In genomic region chr20:48839083-48839482, GRCh38 we compare ENCODE assay signal across 24 cellular contexts. TPM values are rescaled to one million over a fixed set of nuclear protein-coding genes. Genes with fewer than 3 reads are reported as not detected.
A peak's percentile ranks its signal among the peaks of the same experiment; 100 is the strongest.
DNase-seq lines count a peak whose midpoint lies in the region; ATAC-seq and TF ChIP-seq lines count a peak whose summit lies in the region.
"Had no signal": no experiment of that assay in that cellular context is flagged by ENCODE, and none has a peak within 500 bp of the region (broad histone marks: within the 10 kb centered on the region; RNA-seq: fewer than 3 reads in every experiment).

No MANE protein-coding gene starts in this region.

- in situ Hi-C loops in Panc1 (cut with HindIII; ENCODE audit: low pct_unique_long_range_greater_than_20kb, low sequenced_read_pairs): no loop called here

- intact Hi-C loops in Panc1 (cut with micrococcal nuclease; ENCODE audit: unreplicated experiment): no loop called here

- peak overlapping the region; percentile 67 for H3K4me3 Mint-ChIP-seq in stimulated activated memory B cell treated with anti-CD40 and anti-IgM and Interleukin-4, amounts not matched to agents 10 μg/mL and 1 μg/mL and 100 μg/mL, for 72 hours
- H3K4me3 Mint-ChIP-seq: activated CD8-positive, alpha-beta T cell treated with anti-CD3 and anti-CD28 coated beads for 36 hours; CD8-positive, alpha-beta memory T cell; nephron progenitor cell had no signal

- H3K9me3 ChIP-seq in Panc1 (ENCODE audit: control insufficient read depth, insufficient read depth, low read depth, low read length): no peaks in the 10 kb centered on the region
- H3K9me3 ChIP-seq: body of pancreas, mucosa of descending colon, ovary, testis, uterus had no signal

- H3K27me3 Mint-ChIP-seq in stimulated activated memory B cell treated with anti-CD40 and anti-IgM and Interleukin-4, amounts not matched to agents 10 μg/mL and 1 μg/mL and 100 μg/mL, for 72 hours: no peaks in the 10 kb centered on the region
- H3K27me3 Mint-ChIP-seq: activated CD8-positive, alpha-beta T cell treated with anti-CD3 and anti-CD28 coated beads for 36 hours; CD8-positive, alpha-beta memory T cell had no signal

- DNase-seq in GM12864 (ENCODE audit: low read depth) (no peak), Panc1 (ENCODE audit: low read depth, low spot score) (no peak), 8988T (no peak), NCI-H2227 (lab: John Stamatoyannopoulos, UW; ENCODE audit: unreplicated experiment) (no peak)
- DNase-seq: activated CD4-positive, CD25-positive, alpha-beta regulatory T cell; activated CD8-positive, alpha-beta T cell treated with anti-CD3 and anti-CD28 coated beads for 36 hours; activated gamma-delta T cell; activated T-cell treated with anti-CD3 and anti-CD28 coated beads for 4 hours; body of pancreas; CD8-positive, alpha-beta memory T cell; cerebellar nuclear complex; islet precursor cell; mucosa of descending colon; NCI-H1436; NCI-H524; nephron progenitor cell; ovary; stimulated activated CD4-positive, alpha-beta T cell treated with anti-CD3 and anti-CD28 coated beads, Interleukin-4, amount 100 ng/mL, for 1 hour; stimulated activated naive CD4-positive, alpha-beta T cell treated with Interleukin-2 at 50 U/mL for 16 hours; testis; uterus had no signal

- TF ChIP-seq CTCF in GM12864 (IDR thresholded peaks at IDR 0.05; ENCODE audit: low read depth, low read length, missing control alignments) (no peak), Panc1 (IDR thresholded peaks at IDR 0.05) (no peak)

- H3K4me3 ChIP-seq in GM12864 (ENCODE audit: low read depth, low read length) (peak overlapping the region; percentile 15; the same call in 1 of the 2 replicates), Panc1 (ENCODE audit: low read depth in 2 of 2, low read length in 2 of 2) (no peak overlapping the region)
- H3K4me3 ChIP-seq: body of pancreas, mucosa of descending colon, ovary, testis, uterus had no signal

- no peaks in the 10 kb centered on the region for H3K27me3 ChIP-seq in Panc1 (ENCODE audit: control insufficient read depth, insufficient read depth, low read length)
- H3K27me3 ChIP-seq: body of pancreas, ovary, testis, uterus had no signal

- H3K4me1 Mint-ChIP-seq in stimulated activated memory B cell treated with anti-CD40 and anti-IgM and Interleukin-4, amounts not matched to agents 10 μg/mL and 1 μg/mL and 100 μg/mL, for 72 hours: peaks cover 42% of the 10 kb centered on the region

- H3K27ac Mint-ChIP-seq in stimulated activated memory B cell treated with anti-CD40 and anti-IgM and Interleukin-4, amounts not matched to agents 10 μg/mL and 1 μg/mL and 100 μg/mL, for 72 hours: peak overlapping the region; percentile 80
- H3K27ac Mint-ChIP-seq: activated CD8-positive, alpha-beta T cell treated with anti-CD3 and anti-CD28 coated beads for 36 hours; nephron progenitor cell had no signal

- CTCF ChIA-PET in Panc1 (lab: Charles Lee): no interaction called here

- peak overlapping the region; percentile 26; the same call in 1 of the 2 replicates for H3K27ac ChIP-seq in Panc1 (ENCODE audit: low read length)
- H3K27ac ChIP-seq: body of pancreas, ovary, testis, uterus had no signal

- POLR2A ChIA-PET in Panc1 (lab: Charles Lee): no interaction called here

- no TSS peak for BruUV-seq in Panc1 (replicated peaks; lab: Mats Ljungman, UMichigan)

- no peaks in the 10 kb centered on the region for H3K36me3 Mint-ChIP-seq in stimulated activated memory B cell treated with anti-CD40 and anti-IgM and Interleukin-4, amounts not matched to agents 10 μg/mL and 1 μg/mL and 100 μg/mL, for 72 hours
- H3K36me3 Mint-ChIP-seq: CD8-positive, alpha-beta memory T cell had no signal

- H3K4me1 ChIP-seq in Panc1 (ENCODE audit: control insufficient read depth, insufficient read depth, low read length): peaks cover 29% of the 10 kb centered on the region
- H3K4me1 ChIP-seq: body of pancreas, testis, uterus had no signal

- ATAC-seq in HG02885 (IDR thresholded peaks at IDR 0.05; ENCODE audit: poor library complexity, unreplicated experiment): peak; percentile 47
- no peak for ATAC-seq in Panc1
- ATAC-seq in stimulated activated memory B cell treated with anti-CD40 and anti-IgM and Interleukin-4, amounts not matched to agents 10 μg/mL and 1 μg/mL and 100 μg/mL, for 72 hours: peak; percentile 70
- ATAC-seq in GM18519 (IDR thresholded peaks at IDR 0.05; ENCODE audit: low FRiP score, unreplicated experiment): no peak
- ATAC-seq: activated CD8-positive, alpha-beta T cell treated with anti-CD3 and anti-CD28 coated beads for 36 hours; body of pancreas; mucosa of descending colon had no signal

- H3K9me3 Mint-ChIP-seq in stimulated activated memory B cell treated with anti-CD40 and anti-IgM and Interleukin-4, amounts not matched to agents 10 μg/mL and 1 μg/mL and 100 μg/mL, for 72 hours: no peaks in the 10 kb centered on the region
- H3K9me3 Mint-ChIP-seq: CD8-positive, alpha-beta memory T cell; nephron progenitor cell had no signal

- H3K36me3 ChIP-seq in Panc1 (ENCODE audit: control insufficient read depth, insufficient read depth, low read length): no peaks in the 10 kb centered on the region
- H3K36me3 ChIP-seq: ovary, uterus had no signal

RNA-seq across cellular contexts. Expression of gene PREX1, which starts 11.3 kb away (rescaled TPM):
- total RNA-seq in Panc1 (2021; ENCODE audit: unreplicated experiment): 20.0 TPM
- 18.5 TPM for polyA plus RNA-seq in Panc1 (2012; ENCODE audit: insufficient read length)

Comparison
In these comparisons a context has a peak if more than half of its experiments do, and no peak if none do; other contexts are left out.
1. ATAC-seq: peak in HG02885 (single experiment) and stimulated activated memory B cell treated with anti-CD40 and anti-IgM and Interleukin-4, amounts not matched to agents 10 μg/mL and 1 μg/mL and 100 μg/mL, for 72 hours (single experiment); none in Panc1 (single experiment) and GM18519 (single experiment).